ENCODE assay signal across 12 cellular contexts in genomic region chr11:115616941-115617340, GRCh38.
DNase-seq lines count a peak whose midpoint lies in the region; ATAC-seq and TF ChIP-seq lines count a peak whose summit lies in the region.
"Had no signal": no experiment of that assay in that cellular context is flagged by ENCODE, and none has a peak within 500 bp of the region (broad histone marks: within the 10 kb centered on the region; RNA-seq: fewer than 3 reads in every experiment).

No MANE protein-coding gene starts in this region.

- no peak for ATAC-seq in esophagus mucosa
- ATAC-seq: activated naive CD8-positive, alpha-beta T cell treated with anti-CD3 and anti-CD28 coated beads, Interleukin-2, amount 50 U/mL, for 24 hours had no signal

- TF ChIP-seq CTCF in nephron progenitor cell (IDR thresholded peaks at IDR 0.05) = no peak
- no peak for TF ChIP-seq CTCF in dorsolateral prefrontal cortex (IDR thresholded peaks at IDR 0.05 in 54 of 56, conservative IDR thresholded peaks at IDR 0.05 in 2 of 56; ENCODE audit: low read depth in 1 of 56, partially characterized antibody in 56 of 56)

- no peaks in the 10 kb centered on the region for H3K36me3 Mint-ChIP-seq in nephron progenitor cell (ENCODE audit: low read depth)

- H3K27me3 ChIP-seq in dorsolateral prefrontal cortex = peaks cover 0 to 4% (median 0%) of the 10 kb centered on the region in 45 donors

- in situ Hi-C loops in Caki2 (cut with HindIII; ENCODE audit: low pct_unique_long_range_greater_than_20kb, low sequenced_read_pairs) = no loop called here

- H3K4me1 Mint-ChIP-seq in nephron progenitor cell = peaks cover 81% of the 10 kb centered on the region
- H3K4me1 Mint-ChIP-seq: activated naive CD8-positive, alpha-beta T cell treated with anti-CD3 and anti-CD28 coated beads, Interleukin-2, amount 50 U/mL, for 24 hours had no signal

- intact Hi-C loops in dorsolateral prefrontal cortex (cut with DNase I) = no loop called here

- H3K4me3 ChIP-seq in dorsolateral prefrontal cortex = no peak overlapping the region
- H3K4me3 ChIP-seq: suprapubic skin had no signal

- H3K9me3 Mint-ChIP-seq in nephron progenitor cell = no peaks in the 10 kb centered on the region
- H3K9me3 Mint-ChIP-seq: activated naive CD8-positive, alpha-beta T cell treated with anti-CD3 and anti-CD28 coated beads, Interleukin-2, amount 50 U/mL, for 24 hours had no signal

- no peak overlapping the region for H3K27ac ChIP-seq in dorsolateral prefrontal cortex
- H3K27ac ChIP-seq: suprapubic skin had no signal

- peaks cover 5% of the 10 kb centered on the region for H3K27me3 Mint-ChIP-seq in nephron progenitor cell (ENCODE audit: low read depth, poor library complexity)
- H3K27me3 Mint-ChIP-seq: activated naive CD8-positive, alpha-beta T cell treated with anti-CD3 and anti-CD28 coated beads, Interleukin-2, amount 50 U/mL, for 24 hours had no signal

- no peak overlapping the region for H3K27ac Mint-ChIP-seq in nephron progenitor cell
- H3K27ac Mint-ChIP-seq: activated naive CD8-positive, alpha-beta T cell treated with anti-CD3 and anti-CD28 coated beads, Interleukin-2, amount 50 U/mL, for 24 hours had no signal

- DNase-seq in Caki2 (ENCODE audit: low read depth) (peak; percentile 44), NCI-H1436 (lab: John Stamatoyannopoulos, UW) (peak; percentile 59), dermis blood vessel endothelial cell (peak; percentile 17), nephron progenitor cell (peak; percentile 52), dorsolateral prefrontal cortex (no peak), NCI-H82 treated with DMSO at 0.1 percent for 48 hours (lab: John Stamatoyannopoulos, UW; ENCODE audit: unreplicated experiment) (no peak)
- DNase-seq in stimulated activated CD4-positive, alpha-beta T cell treated with anti-CD3 and anti-CD28 coated beads, Interleukin-4, amount 100 ng/mL, for 24 hours = no peak
- DNase-seq: activated naive CD8-positive, alpha-beta T cell treated with anti-CD3 and anti-CD28 coated beads, Interleukin-2, amount 50 U/mL, for 24 hours; H7; RPMI8226 had no signal

- H3K4me3 Mint-ChIP-seq in nephron progenitor cell = no peak overlapping the region
- H3K4me3 Mint-ChIP-seq: activated naive CD8-positive, alpha-beta T cell treated with anti-CD3 and anti-CD28 coated beads, Interleukin-2, amount 50 U/mL, for 24 hours had no signal

Comparison
In these comparisons a context has a peak if more than half of its experiments do, and no peak if none do; other contexts are left out.
1. DNase-seq: peak in Caki2 (single experiment), NCI-H1436 (single experiment), dermis blood vessel endothelial cell (single experiment) and nephron progenitor cell (single experiment); none in dorsolateral prefrontal cortex (0 of 10), NCI-H82 treated with DMSO at 0.1 percent for 48 hours (single experiment) and stimulated activated CD4-positive, alpha-beta T cell treated with anti-CD3 and anti-CD28 coated beads, Interleukin-4, amount 100 ng/mL, for 24 hours (single experiment).